17 cellular contexts compared by ENCODE assay signal in the genomic region with DNA sequence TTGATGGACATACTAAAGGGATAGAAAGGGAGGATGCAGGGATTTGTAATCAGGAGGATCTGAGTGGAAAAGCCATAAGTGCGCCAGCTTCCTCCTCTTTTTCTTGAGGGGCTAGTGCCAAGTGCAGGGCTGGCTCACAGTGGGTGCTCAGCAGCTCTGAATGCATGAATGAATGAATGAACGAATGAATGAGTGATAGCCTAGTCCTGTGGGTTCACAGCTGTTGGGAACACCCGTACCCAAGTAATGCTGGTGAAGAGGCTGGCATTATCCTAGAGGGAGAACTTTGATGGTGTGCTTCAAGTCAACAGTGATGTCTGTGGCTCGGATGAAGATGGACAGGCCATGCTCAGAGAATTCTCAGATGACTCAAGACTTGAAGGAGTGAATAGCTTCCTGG.
DNase-seq lines count a peak whose midpoint lies in the region; ATAC-seq, FAIRE-seq and TF ChIP-seq lines count a peak whose summit lies in the region.
"Had no signal": no experiment of that assay in that cellular context is flagged by ENCODE, and none has a peak within 500 bp of the region (broad histone marks: within the 10 kb centered on the region; RNA-seq: fewer than 3 reads in every experiment).

No MANE protein-coding gene starts in this region.

- H3K4me1 ChIP-seq in RWPE2 (ENCODE audit: insufficient read depth, poor library complexity, severe bottlenecking) (peaks cover 47% of the 10 kb centered on the region), uterus (no peaks in the 10 kb centered on the region)

- intact Hi-C loops in cardiac septum (cut with DNase I) (no loop called here), left ventricle myocardium superior (cut with micrococcal nuclease) (no loop called here), uterus (cut with DNase I; ENCODE audit: low total_unique reads) (no loop called here)

- no peak overlapping the region for H3K4me3 ChIP-seq in RWPE2 (ENCODE audit: severe bottlenecking)
- H3K4me3 ChIP-seq in bronchial epithelial cell (ENCODE audit: low read depth, low read length), result no peak overlapping the region
- no peak overlapping the region for H3K4me3 ChIP-seq in uterus
- H3K4me3 ChIP-seq: A549 had no signal

- ATAC-seq in left ventricle myocardium superior, result no peak
- no peak for ATAC-seq in RWPE2 (ENCODE audit: low read depth)
- no peak for ATAC-seq in GM18498 (IDR thresholded peaks at IDR 0.05; ENCODE audit: unreplicated experiment)
- ATAC-seq: A549 had no signal

- DNase-seq in cardiac septum (ENCODE audit: low spot score) (peak; percentile 5), left ventricle myocardium superior (no peak), RWPE2 (ENCODE audit: low spot score) (no peak), bronchial epithelial cell (ENCODE audit: low read depth) (no peak), NCI-H1694 treated with DMSO at 0.1 percent for 48 hours (lab: John Stamatoyannopoulos, UW) (no peak), uterus (no peak), SIG-M5 (lab: John Stamatoyannopoulos, UW) (no peak)
- DNase-seq: AML-193; CD4-positive, alpha-beta T cell; DMS153; DMS79; GDM1; HCEC 1CT had no signal

- no peaks in the 10 kb centered on the region for H3K27me3 ChIP-seq in RWPE2 (ENCODE audit: insufficient read depth, poor library complexity, severe bottlenecking)
- no peaks in the 10 kb centered on the region for H3K27me3 ChIP-seq in bronchial epithelial cell (ENCODE audit: control insufficient read depth, insufficient read depth, low read length)
- H3K27me3 ChIP-seq in uterus, result no peaks in the 10 kb centered on the region

- H3K36me3 ChIP-seq in RWPE2 (ENCODE audit: low read depth) (no peaks in the 10 kb centered on the region), bronchial epithelial cell (ENCODE audit: control insufficient read depth, insufficient read depth, low read length) (no peaks in the 10 kb centered on the region), uterus (no peaks in the 10 kb centered on the region)

- H3K27ac ChIP-seq in RWPE2 (ENCODE audit: poor library complexity, severe bottlenecking) (peak overlapping the region; percentile 91), uterus (no peak overlapping the region)
- H3K27ac ChIP-seq: 22Rv1, HL-60 had no signal

- TF ChIP-seq CTCF in RWPE2 (IDR thresholded peaks at IDR 0.05; ENCODE audit: poor library complexity, severe bottlenecking), result no peak
- no peak for TF ChIP-seq CTCF in bronchial epithelial cell (IDR thresholded peaks at IDR 0.05; ENCODE audit: insufficient read depth, low read length, severe bottlenecking)
- no peak for TF ChIP-seq CTCF in uterus (IDR thresholded peaks at IDR 0.05)

- FAIRE-seq in bronchial epithelial cell (lab: Jason Lieb, UNC), result peak; percentile 62
- FAIRE-seq: A549 had no signal

- TF ChIP-seq POLR2A in uterus (IDR thresholded peaks at IDR 0.05), result no peak

- H3K9me3 ChIP-seq in RWPE2 (ENCODE audit: severe bottlenecking) (peaks cover 4% of the 10 kb centered on the region), uterus (no peaks in the 10 kb centered on the region)
